15 cellular contexts compared by ENCODE assay signal in the genomic region with DNA sequence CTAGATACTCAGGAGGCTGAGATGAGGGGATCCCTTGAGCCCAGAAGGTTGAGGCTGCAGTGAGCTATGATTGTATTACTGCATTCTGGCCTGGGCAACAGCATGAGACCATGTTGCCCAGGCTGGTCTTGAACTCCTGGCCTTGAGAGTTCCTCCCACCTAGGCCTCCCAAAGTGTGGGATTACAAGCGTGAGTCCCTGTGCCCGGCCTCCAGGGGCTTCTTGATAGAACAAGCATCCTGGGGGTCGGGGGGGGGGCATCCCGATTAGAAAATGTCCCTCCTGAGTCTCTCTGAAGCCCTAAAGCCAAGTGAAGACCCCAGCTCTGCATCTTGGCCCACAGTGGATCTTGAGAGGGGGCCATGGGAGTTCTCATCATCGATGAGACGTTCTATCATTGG. TPM values are rescaled to one million over a fixed set of nuclear protein-coding genes. Genes with fewer than 3 reads are reported as not detected.
DNase-seq lines count a peak whose midpoint lies in the region; ATAC-seq, FAIRE-seq and TF ChIP-seq lines count a peak whose summit lies in the region.
"Had no signal": no experiment of that assay in that cellular context is flagged by ENCODE, and none has a peak within 500 bp of the region (broad histone marks: within the 10 kb centered on the region; RNA-seq: fewer than 3 reads in every experiment).

No MANE protein-coding gene starts in this region.

- CTCF ChIA-PET in MCF 10A (lab: Yijun Ruan, JAX) = interaction anchor here (0.5 to 2.4 kb wide), 13 partner anchors 8 to 639 kb away, joined by 3 to 22 read pairs (median 4); partner anchors contain the start of gene GIGYF2

- TF ChIP-seq POLR2A in breast epithelium (IDR thresholded peaks at IDR 0.05) = no peak
- no peak for TF ChIP-seq POLR2A in tibial nerve (IDR thresholded peaks at IDR 0.05)

- DNase-seq in breast epithelium (ENCODE audit: low spot score in 2 of 2) = no peak
- no peak for DNase-seq in MCF 10A (ENCODE audit: unreplicated experiment)
- peak; percentile 55 for DNase-seq in chondrocyte (ENCODE audit: low spot score)
- peak; percentile 42 for DNase-seq in lower lobe of right lung
- DNase-seq in endothelial cell (ENCODE audit: low spot score) = no peak
- no peak for DNase-seq in inferior parietal cortex (ENCODE audit: extremely low spot score)
- no peak for DNase-seq in small intestine
- no peak for DNase-seq in tibial nerve (ENCODE audit: low spot score in 2 of 2)
- DNase-seq: GF-D8, GOT3 had no signal

- peaks cover 5% of the 10 kb centered on the region for H3K36me3 Mint-ChIP-seq in MCF 10A (ENCODE audit: insufficient read depth, unreplicated experiment)
- H3K36me3 Mint-ChIP-seq in chondrocyte (ENCODE audit: low read depth) = no peaks in the 10 kb centered on the region
- H3K36me3 Mint-ChIP-seq in endothelial cell (ENCODE audit: low read depth, unreplicated experiment) = no peaks in the 10 kb centered on the region
- H3K36me3 Mint-ChIP-seq: CD4-positive, CD25-positive, alpha-beta regulatory T cell had no signal

- no peak for TF ChIP-seq EP300 in tibial nerve (IDR thresholded peaks at IDR 0.05)

- H3K27me3 ChIP-seq in breast epithelium = no peaks in the 10 kb centered on the region
- no peaks in the 10 kb centered on the region for H3K27me3 ChIP-seq in lower lobe of right lung (ENCODE audit: low read depth)
- no peaks in the 10 kb centered on the region for H3K27me3 ChIP-seq in small intestine (ENCODE audit: control insufficient read depth in 2 of 2, insufficient read depth in 2 of 2, low read length in 2 of 2)
- H3K27me3 ChIP-seq in tibial nerve = no peaks in the 10 kb centered on the region
- H3K27me3 ChIP-seq: BLaER1 had no signal

- H3K27ac ChIP-seq in breast epithelium (peak overlapping the region; percentile 27 to 43), lower lobe of right lung (no peak overlapping the region), small intestine (ENCODE audit: low read depth in 1 of 2, low read length in 1 of 2) (no peak overlapping the region), tibial nerve (no peak overlapping the region)
- H3K27ac ChIP-seq: BLaER1 had no signal

- no peak for ATAC-seq in lower lobe of right lung

- POLR2A ChIA-PET in MCF 10A (lab: Yijun Ruan, JAX) = interaction anchor here (0.6 to 1.4 kb wide), 2 partner anchors 350 to 641 kb away, joined by 3 read pairs; no protein-coding TSS in a partner anchor

- TF ChIP-seq CTCF in breast epithelium (IDR thresholded peaks at IDR 0.05) (no peak), MCF 10A (IDR thresholded peaks at IDR 0.05; ENCODE audit: unreplicated experiment) (no peak), chondrocyte (IDR thresholded peaks at IDR 0.05) (no peak), lower lobe of right lung (IDR thresholded peaks at IDR 0.05) (no peak), endothelial cell (IDR thresholded peaks at IDR 0.05; ENCODE audit: unreplicated experiment) (no peak), tibial nerve (IDR thresholded peaks at IDR 0.05) (no peak)

- H3K9me3 ChIP-seq in breast epithelium = no peaks in the 10 kb centered on the region
- H3K9me3 ChIP-seq in lower lobe of right lung = no peaks in the 10 kb centered on the region
- no peaks in the 10 kb centered on the region for H3K9me3 ChIP-seq in small intestine (ENCODE audit: control insufficient read depth, low read depth)
- H3K9me3 ChIP-seq in tibial nerve = no peaks in the 10 kb centered on the region
- H3K9me3 ChIP-seq: BLaER1, HAP-1 had no signal

- H3K27me3 Mint-ChIP-seq in MCF 10A (ENCODE audit: insufficient read depth, unreplicated experiment) (no peaks in the 10 kb centered on the region), chondrocyte (ENCODE audit: low read depth) (no peaks in the 10 kb centered on the region), endothelial cell (ENCODE audit: unreplicated experiment) (no peaks in the 10 kb centered on the region)

- no peak overlapping the region for H3K27ac Mint-ChIP-seq in MCF 10A (ENCODE audit: low read depth, unreplicated experiment)
- H3K27ac Mint-ChIP-seq in chondrocyte (ENCODE audit: unreplicated experiment) = peak overlapping the region; percentile 57
- H3K27ac Mint-ChIP-seq in endothelial cell (ENCODE audit: unreplicated experiment) = no peak overlapping the region
- H3K27ac Mint-ChIP-seq: CD4-positive, CD25-positive, alpha-beta regulatory T cell had no signal

- BruUV-seq in MCF 10A (replicated peaks; lab: Mats Ljungman, UMichigan) = no TSS peak

- H3K4me1 Mint-ChIP-seq in MCF 10A (ENCODE audit: insufficient read depth, unreplicated experiment) = peaks cover 9% of the 10 kb centered on the region
- H3K4me1 Mint-ChIP-seq in chondrocyte (ENCODE audit: low read depth) = peaks cover 34% of the 10 kb centered on the region
- no peaks in the 10 kb centered on the region for H3K4me1 Mint-ChIP-seq in endothelial cell (ENCODE audit: unreplicated experiment)

- peaks cover 0 to 6% of the 10 kb centered on the region in 2 donors for H3K4me1 ChIP-seq in breast epithelium
- peaks cover 4% of the 10 kb centered on the region for H3K4me1 ChIP-seq in lower lobe of right lung
- no peaks in the 10 kb centered on the region for H3K4me1 ChIP-seq in small intestine (ENCODE audit: control insufficient read depth in 2 of 2, insufficient read depth in 1 of 2, low read depth in 1 of 2, low read length in 1 of 2)
- H3K4me1 ChIP-seq in tibial nerve = peaks cover 0 to 12% (median 0%) of the 10 kb centered on the region in 4 donors
- H3K4me1 ChIP-seq: BLaER1 had no signal

- intact Hi-C loops in breast epithelium (cut with DNase I; ENCODE audit: low total_unique reads) (no loop called here), MCF 10A (cut with micrococcal nuclease) (no loop called here), lower lobe of right lung (cut with DNase I) (no loop called here)

- H3K4me3 Mint-ChIP-seq in MCF 10A (ENCODE audit: unreplicated experiment) = no peak overlapping the region
- H3K4me3 Mint-ChIP-seq in chondrocyte (ENCODE audit: unreplicated experiment) = no peak overlapping the region
- no peak overlapping the region for H3K4me3 Mint-ChIP-seq in endothelial cell (ENCODE audit: unreplicated experiment)
- H3K4me3 Mint-ChIP-seq: CD4-positive, CD25-positive, alpha-beta regulatory T cell had no signal

- no peak overlapping the region for H3K4me3 ChIP-seq in breast epithelium
- H3K4me3 ChIP-seq in lower lobe of right lung = no peak overlapping the region
- no peak overlapping the region for H3K4me3 ChIP-seq in small intestine (ENCODE audit: low read depth in 1 of 2, low read length in 2 of 2)
- H3K4me3 ChIP-seq in tibial nerve = no peak overlapping the region
- H3K4me3 ChIP-seq: BLaER1, HAP-1 had no signal

- WGBS in small intestine, 3 donors = 76 to 85% (median 84%) methylated on average over 6 of the region's 6 CpGs
- WGBS in tibial nerve, 2 donors = 80 to 86% methylated on average over 3 to 6 of the region's 6 CpGs

- no peak for FAIRE-seq in small intestine (lab: Jason Lieb, UNC)

- H3K36me3 ChIP-seq in breast epithelium = no peaks in the 10 kb centered on the region
- no peaks in the 10 kb centered on the region for H3K36me3 ChIP-seq in lower lobe of right lung
- no peaks in the 10 kb centered on the region for H3K36me3 ChIP-seq in small intestine (ENCODE audit: control insufficient read depth in 2 of 2, insufficient read depth in 2 of 2, low read length in 2 of 2)
- no peaks in the 10 kb centered on the region for H3K36me3 ChIP-seq in tibial nerve
- H3K36me3 ChIP-seq: BLaER1, HAP-1 had no signal

- H3K9me3 Mint-ChIP-seq in MCF 10A (ENCODE audit: unreplicated experiment) = no peaks in the 10 kb centered on the region
- no peaks in the 10 kb centered on the region for H3K9me3 Mint-ChIP-seq in chondrocyte (ENCODE audit: low read depth)
- H3K9me3 Mint-ChIP-seq in endothelial cell (ENCODE audit: unreplicated experiment) = no peaks in the 10 kb centered on the region
- H3K9me3 Mint-ChIP-seq: CD4-positive, CD25-positive, alpha-beta regulatory T cell had no signal

RNA-seq across cellular contexts. Expression of gene EFHD1, which starts 22.3 kb away (rescaled TPM):
- total RNA-seq in breast epithelium (10 to 100 TPM; 31.0 to 67.2 (median 52.8) TPM), MCF 10A (2022) (not detected in 2 replicates), chondrocyte (109 to 178 TPM (median 175 TPM) in 3 replicates), lower lobe of right lung (7.7 TPM), endothelial cell (ENCODE audit: unreplicated experiment) (1.6 TPM), tibial nerve (10 to 100 TPM; 29.1 to 48.7 (median 42.6) TPM)
- 1 to 10 TPM in 2 of 3 donors, under 1 TPM in 1; 0.45 to 8.5 (median 6.5) TPM for polyA plus RNA-seq in small intestine
- total RNA-seq: HT-29, IMR-90 had no signal

Comparison
In these comparisons a context has a peak if more than half of its experiments do, and no peak if none do; other contexts are left out.
1. DNase-seq: peak in chondrocyte (single experiment) and lower lobe of right lung (single experiment); none in breast epithelium (0 of 2), MCF 10A (single experiment), endothelial cell (single experiment), inferior parietal cortex (single experiment), small intestine (single experiment) and tibial nerve (0 of 2).
2. H3K27ac ChIP-seq: peak in breast epithelium (2 of 2); none in lower lobe of right lung (single experiment), small intestine (0 of 2) and tibial nerve (0 of 4).